Comparison of ENCODE assay signal across 2 cellular contexts in the genomic region with DNA sequence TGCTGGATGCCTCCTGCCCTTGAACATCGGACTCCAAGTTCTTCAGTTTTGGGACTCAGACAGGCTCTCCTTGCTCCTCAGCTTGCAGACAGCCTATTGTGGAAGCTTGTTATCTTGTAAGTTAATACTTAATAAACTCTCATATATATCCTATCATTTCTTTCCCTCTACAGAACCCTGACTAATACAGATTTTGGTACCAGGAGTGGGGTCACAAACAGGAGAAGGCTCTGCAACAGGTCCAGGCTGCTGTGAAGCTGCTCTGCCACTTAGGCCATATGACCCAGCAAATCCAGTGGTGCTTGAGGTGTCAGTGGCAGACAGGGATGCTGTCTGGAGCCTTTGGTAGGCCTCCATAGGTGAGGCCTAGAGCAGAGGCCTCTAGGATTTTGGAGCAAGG. TPM values are rescaled to one million over a fixed set of nuclear protein-coding genes. Genes with fewer than 3 reads are reported as not detected.
"Had no signal": no experiment of that assay in that cellular context is flagged by ENCODE, and none has a peak within 500 bp of the region (broad histone marks: within the 10 kb centered on the region; RNA-seq: fewer than 3 reads in every experiment).

No MANE protein-coding gene starts in this region.

RNA-seq across cellular contexts. Expression of gene SLC16A14, which starts 51.1 kb away (rescaled TPM):
- total RNA-seq: HepG2, HT1080 had no signal
